Comparison of ENCODE assay signal across 14 cellular contexts in the genomic region with DNA sequence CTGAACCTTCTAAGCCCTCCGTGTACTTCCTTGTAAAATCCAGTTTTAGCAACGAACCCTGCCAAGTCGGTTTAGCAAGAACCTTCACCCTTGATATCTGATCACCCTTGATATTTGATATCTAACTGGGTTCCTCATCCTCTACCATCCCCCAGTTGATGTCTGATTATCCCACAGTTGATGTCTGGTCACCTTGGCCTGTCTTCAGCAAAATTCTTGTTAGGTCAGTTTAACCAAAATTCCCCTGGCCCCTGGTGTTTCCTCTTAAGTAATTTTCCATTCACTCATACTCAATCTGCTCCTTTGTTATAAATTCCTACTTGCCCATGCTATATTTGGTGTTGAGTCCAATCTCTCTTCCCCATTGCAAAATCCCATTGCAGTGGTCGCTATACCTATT.
"Had no signal": no experiment of that assay in that cellular context is flagged by ENCODE, and none has a peak within 500 bp of the region (broad histone marks: within the 10 kb centered on the region; RNA-seq: fewer than 3 reads in every experiment).

No MANE protein-coding gene starts in this region.

- H3K4me3 ChIP-seq: mucosa of descending colon, pancreas, thyroid gland had no signal

- H3K36me3 ChIP-seq: pancreas, thyroid gland had no signal

- H3K4me1 ChIP-seq: thyroid gland had no signal

- H3K27ac ChIP-seq: pancreas, thyroid gland had no signal

- ATAC-seq: left ventricle myocardium superior; mucosa of descending colon; naive thymus-derived CD8-positive, alpha-beta T cell; pancreas; stimulated activated naive B cell treated with anti-CD40 and anti-IgM and Interleukin-4, amounts not matched to agents 10 μg/mL and 1 μg/mL and 100 μg/mL, for 72 hours had no signal

- DNase-seq: activated CD4-positive, alpha-beta T cell treated with anti-CD3 and anti-CD28 coated beads, Interleukin-2, amount 10 ng/mL, durations not matched to agents 7 days and 5 days; activated CD8-positive, alpha-beta memory T cell treated with anti-CD3 and anti-CD28 coated beads for 24 hours; activated gamma-delta T cell treated with Interleukin-2 at 50 U/mL for 16 hours; activated naive CD8-positive, alpha-beta T cell treated with anti-CD3 and anti-CD28 coated beads for 36 hours; anterior cingulate cortex; foreskin fibroblast; kidney glomerular epithelial cell; left ventricle myocardium superior; mucosa of descending colon; naive thymus-derived CD8-positive, alpha-beta T cell; pancreas; stimulated activated CD4-positive, alpha-beta T cell treated with anti-CD3 and anti-CD28 coated beads, Interleukin-4, amount 100 ng/mL, for 1 hour; stimulated activated naive B cell treated with anti-CD40 and anti-IgM and Interleukin-4, amounts not matched to agents 10 μg/mL and 1 μg/mL and 100 μg/mL, for 72 hours; thyroid gland had no signal
